17 cellular contexts compared by ENCODE assay signal in the genomic region with DNA sequence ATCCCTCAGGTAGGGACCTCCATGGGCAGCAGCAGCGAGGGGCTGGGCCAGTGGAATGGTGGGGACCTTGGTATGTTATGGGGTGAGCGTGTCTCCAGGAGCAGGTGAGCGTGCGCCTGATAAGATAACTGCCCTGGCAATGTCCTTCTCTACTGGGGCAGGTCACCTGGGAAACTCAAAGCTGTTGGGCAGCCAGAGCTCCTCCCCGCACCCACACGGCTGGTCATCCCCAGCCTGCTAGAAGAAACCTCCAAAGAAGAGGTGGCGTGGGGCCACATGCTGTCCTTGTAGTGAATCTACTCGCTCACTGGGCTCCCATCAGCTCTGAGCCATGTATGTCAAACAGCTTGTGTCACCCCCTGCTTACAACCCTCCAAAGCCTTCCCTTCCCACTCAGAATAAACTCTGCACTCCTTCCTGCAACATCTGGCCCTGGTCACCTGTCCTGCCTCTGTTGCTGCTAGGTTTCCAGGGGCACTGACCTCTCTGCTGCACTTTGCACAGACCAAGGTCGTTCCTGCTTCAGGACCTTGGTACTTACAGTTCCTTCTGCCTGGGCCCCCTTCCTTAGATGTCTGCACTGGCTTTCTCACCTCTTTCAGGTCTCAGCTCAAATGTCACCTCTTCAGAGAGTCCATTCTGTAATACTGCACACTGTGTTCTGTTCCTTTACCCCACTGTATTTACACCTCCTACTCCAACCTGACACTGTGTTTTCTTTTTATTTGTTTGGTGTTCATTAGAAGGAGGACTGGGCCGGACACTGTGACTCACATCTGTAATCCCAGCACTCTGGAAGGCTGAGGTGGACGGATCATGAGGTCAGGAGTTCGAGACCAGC. TPM values are rescaled to one million over a fixed set of nuclear protein-coding genes. Genes with fewer than 3 reads are reported as not detected.
DNase-seq lines count a peak whose midpoint lies in the region; ATAC-seq and TF ChIP-seq lines count a peak whose summit lies in the region.
"Had no signal": no experiment of that assay in that cellular context is flagged by ENCODE, and none has a peak within 500 bp of the region (broad histone marks: within the 10 kb centered on the region; RNA-seq: fewer than 3 reads in every experiment).

No MANE protein-coding gene starts in this region.

- no peak overlapping the region for H2AFZ ChIP-seq in osteoblast (ENCODE audit: low read length)
- H2AFZ ChIP-seq: PC-9 had no signal

- intact Hi-C loops in body of pancreas (cut with DNase I) = no loop called here

- peak in 1 of 3 donors; percentile 21 for TF ChIP-seq POLR2A in body of pancreas (IDR thresholded peaks at IDR 0.05)

- H3K36me3 ChIP-seq in H7 (replicated peaks; ENCODE audit: control insufficient read depth, insufficient read depth, low read length) (no peaks in the 10 kb centered on the region), body of pancreas (replicated peaks in 1 of 2; ENCODE audit: insufficient read depth in 1 of 2, low read depth in 2 of 2) (no peaks in the 10 kb centered on the region), osteoblast (ENCODE audit: insufficient read depth, low read length) (no peaks in the 10 kb centered on the region)
- H3K36me3 ChIP-seq: HAP-1, SJCRH30 had no signal

- WGBS in body of pancreas, 2 donors = 39 to 43% methylated on average over 9 to 12 of the region's 12 CpGs

- DNase-seq in H7 = peak; percentile 6
- DNase-seq in body of pancreas = peak; percentile 48 to 83 (median 75)
- peak; percentile 35 for DNase-seq in osteoblast (ENCODE audit: insufficient read length, low spot score, missing footprints)
- no peak for DNase-seq in T-helper 9 cell
- DNase-seq: Caco-2; CD4-positive, CD25-positive, alpha-beta regulatory T cell; Karpas-422; NCI-H1417 treated with DMSO at 0.1 percent for 48 hours; NCI-H187 treated with DMSO at 0.1 percent for 48 hours; NCI-H226; NCI-H524; PC-9; SJCRH30 had no signal

- no peaks in the 10 kb centered on the region for H4K20me1 ChIP-seq in osteoblast (ENCODE audit: insufficient read depth, low read length)

- H3K4me3 ChIP-seq in H7 (ENCODE audit: insufficient read depth, low read depth, low read length) (no peak overlapping the region), body of pancreas (no peak overlapping the region), osteoblast (ENCODE audit: insufficient read depth, low read length) (no peak overlapping the region)
- H3K4me3 ChIP-seq: HAP-1, PC-9, SJCRH30 had no signal

- H3K27me3 ChIP-seq in H7 (ENCODE audit: control insufficient read depth, insufficient read depth, low read length) (peaks cover 5% of the 10 kb centered on the region; the same call in 1 of the 2 replicates), body of pancreas (no peaks in the 10 kb centered on the region), osteoblast (ENCODE audit: insufficient read depth, low read length) (peaks cover 3% of the 10 kb centered on the region)

- H3K27ac ChIP-seq in body of pancreas (peak overlapping the region in 3 of 4 donors; percentile 53 to 77 (median 72)), osteoblast (ENCODE audit: low read depth, low read length) (no peak overlapping the region)
- H3K27ac ChIP-seq: PC-9, SJCRH30 had no signal

- no peak overlapping the region for H3K4me2 ChIP-seq in osteoblast (ENCODE audit: insufficient read depth, low read length)
- H3K4me2 ChIP-seq: PC-9 had no signal

- no peaks in the 10 kb centered on the region for H3K79me2 ChIP-seq in osteoblast (ENCODE audit: insufficient read depth, low read length)

- H3K9me3 ChIP-seq in body of pancreas = no peaks in the 10 kb centered on the region
- no peaks in the 10 kb centered on the region for H3K9me3 ChIP-seq in osteoblast (ENCODE audit: low read depth, low read length)
- H3K9me3 ChIP-seq: Caco-2, HAP-1, SJCRH30 had no signal

- H3K4me1 ChIP-seq in body of pancreas = peaks cover 75% of the 10 kb centered on the region
- H3K4me1 ChIP-seq in osteoblast (ENCODE audit: insufficient read depth, low read length) = no peaks in the 10 kb centered on the region
- H3K4me1 ChIP-seq: Caco-2, HAP-1, SJCRH30 had no signal

- ATAC-seq in body of pancreas (peak; percentile 68), HG03439 (IDR thresholded peaks at IDR 0.05; ENCODE audit: unreplicated experiment) (no peak)

- TF ChIP-seq CTCF in body of pancreas (IDR thresholded peaks at IDR 0.05) (no peak), osteoblast (IDR thresholded peaks at IDR 0.05; ENCODE audit: extremely low read depth, low read depth, low read length) (no peak)

RNA-seq across cellular contexts. Expression of a gene that starts 1.8 kb away (rescaled TPM):
- 0.21 TPM in 1 of 2 replicates, not detected in the other for total RNA-seq in H7 (2014; rRNA removed; shearing (Covaris generic))
- total RNA-seq in body of pancreas (1 to 10 TPM in 1 of 2 donors, not detected in 1; 8.2 TPM), osteoblast (not detected in 2 replicates)
- total RNA-seq: Caco-2; CD4-positive, CD25-positive, alpha-beta regulatory T cell; HT-29; MCF 10A; PC-9 had no signal

RNA-seq across cellular contexts. Expression of a gene that starts 19.8 kb away (rescaled TPM):
- 208 and 225 TPM in 2 replicates for total RNA-seq in H7 (2014; rRNA removed; shearing (Covaris generic))
- 10 to 100 TPM; 59.4 to 67.9 TPM for total RNA-seq in body of pancreas
- total RNA-seq in osteoblast = 93.1 and 98.8 TPM in 2 replicates

RNA-seq across cellular contexts. Expression of a gene that starts 20.7 kb away (rescaled TPM):
- total RNA-seq in H7 (2014; rRNA removed; shearing (Covaris generic)) = not detected in 2 replicates
- total RNA-seq in body of pancreas (not detected), osteoblast (not detected in 2 replicates)
- total RNA-seq: Caco-2; CD4-positive, CD25-positive, alpha-beta regulatory T cell; HT-29; MCF 10A; PC-9; SJCRH30 had no signal

RNA-seq across cellular contexts. Expression of a gene that starts 32.0 kb away (rescaled TPM):
- 0.07 TPM in 1 of 2 replicates, not detected in the other for total RNA-seq in H7 (2014; rRNA removed; shearing (Covaris generic))
- not detected for total RNA-seq in body of pancreas
- total RNA-seq in osteoblast = not detected in 2 replicates
- total RNA-seq: Caco-2; CD4-positive, CD25-positive, alpha-beta regulatory T cell; HT-29; MCF 10A; PC-9; SJCRH30 had no signal

RNA-seq across cellular contexts. Expression of a gene that starts 37.1 kb away (rescaled TPM):
- not detected in 2 replicates for total RNA-seq in H7 (2014; rRNA removed; shearing (Covaris generic))
- not detected for total RNA-seq in body of pancreas
- 4.7 and 12.1 TPM in 2 replicates for total RNA-seq in osteoblast
- total RNA-seq: Caco-2; CD4-positive, CD25-positive, alpha-beta regulatory T cell; HT-29; MCF 10A; SJCRH30 had no signal
